Comparison of ENCODE assay signal across 1 cellular context in genomic region chr10:33334170-33334838, GRCh38.
TF ChIP-seq lines count a peak whose summit lies in the region.

NRP1 (minus strand) TSS chr10:33334667; CDS start chr10:33334382, 285 bp downstream.

TF ChIP-seq in K562, 482 proteins besides CTCF, POLR2A, EP300 and RAD21 (continued from another document):
- TF ChIP-seq ARID3A (IDR thresholded peaks at IDR 0.05; ENCODE audit: borderline replicate concordance, low read depth, low read length) (no peak), HMBOX1 (IDR thresholded peaks at IDR 0.05) (no peak), SMAD4 (CRISPR knock-in tag; conservative IDR thresholded peaks at IDR 0.05) (no peak)
